ENCODE assay signal across 19 cellular contexts in genomic region chr3:110459021-110459420, GRCh38.
"Had no signal": no experiment of that assay in that cellular context is flagged by ENCODE, and none has a peak within 500 bp of the region (broad histone marks: within the 10 kb centered on the region; RNA-seq: fewer than 3 reads in every experiment).

No MANE protein-coding gene starts in this region.

- H3K27ac ChIP-seq: epithelial cell of prostate, pancreas, sigmoid colon, stomach, testis, upper lobe of left lung had no signal

- H3K36me3 ChIP-seq: pancreas, sigmoid colon, stomach, upper lobe of left lung had no signal

- ATAC-seq: activated CD4-positive, CD25-positive, alpha-beta regulatory T cell treated with anti-CD3 and anti-CD28 coated beads, Interleukin-2, amount 50 U/mL, for 24 hours; activated naive CD8-positive, alpha-beta T cell treated with anti-CD3 and anti-CD28 coated beads, Interleukin-2, amount 50 U/mL, for 24 hours; naive thymus-derived CD4-positive, alpha-beta T cell; pancreas had no signal

- H3K27me3 ChIP-seq: pancreas, sigmoid colon, stomach, testis, upper lobe of left lung had no signal

- H3K4me1 ChIP-seq: pancreas, sigmoid colon, testis, upper lobe of left lung had no signal

- H3K27ac Mint-ChIP-seq: activated naive CD8-positive, alpha-beta T cell treated with anti-CD3 and anti-CD28 coated beads, Interleukin-2, amount 50 U/mL, for 24 hours; naive thymus-derived CD4-positive, alpha-beta T cell had no signal

- H3K4me1 Mint-ChIP-seq: activated naive CD8-positive, alpha-beta T cell treated with anti-CD3 and anti-CD28 coated beads, Interleukin-2, amount 50 U/mL, for 24 hours; naive thymus-derived CD4-positive, alpha-beta T cell had no signal

- H3K27me3 Mint-ChIP-seq: activated naive CD8-positive, alpha-beta T cell treated with anti-CD3 and anti-CD28 coated beads, Interleukin-2, amount 50 U/mL, for 24 hours had no signal

- DNase-seq: activated CD4-positive, alpha-beta T cell treated with anti-CD3 and anti-CD28 coated beads, Interleukin-2, amount 50 U/mL, for 1 hour; activated CD8-positive, alpha-beta memory T cell treated with anti-CD3 and anti-CD28 coated beads for 24 hours; activated naive CD4-positive, alpha-beta T cell; activated naive CD8-positive, alpha-beta T cell treated with anti-CD3 and anti-CD28 coated beads, Interleukin-2, amount 50 U/mL, for 24 hours; central memory CD4-positive, alpha-beta T cell; cortex of kidney; effector memory CD4-positive, alpha-beta T cell; islet precursor cell; naive thymus-derived CD4-positive, alpha-beta T cell; pancreas; sigmoid colon; stimulated activated CD4-positive, alpha-beta T cell treated with anti-CD3 and anti-CD28 coated beads, Interleukin-1b, Interleukin-23, amount 100 ng/mL, for 48 hours; stomach; T-helper 1 cell; T1000; testis; upper lobe of left lung had no signal

- H3K4me3 ChIP-seq: pancreas, sigmoid colon, stomach, testis, upper lobe of left lung had no signal

- H3K9me3 ChIP-seq: pancreas, sigmoid colon, testis, upper lobe of left lung had no signal

- H3K4me3 Mint-ChIP-seq: activated naive CD8-positive, alpha-beta T cell treated with anti-CD3 and anti-CD28 coated beads, Interleukin-2, amount 50 U/mL, for 24 hours; naive thymus-derived CD4-positive, alpha-beta T cell had no signal
